In genomic region chr17:64505320-64506200, GRCh38 we compare ENCODE assay signal across 1 cellular context.
TF ChIP-seq lines count a peak whose summit lies in the region.

No MANE protein-coding gene starts in this region.

TF ChIP-seq in HepG2, 621 proteins besides CTCF, POLR2A, EP300 and RAD21 (continued from another document and continues in another):
- TF ChIP-seq ZNF276 (CRISPR knock-in tag; IDR thresholded peaks at IDR 0.05; ENCODE audit: low read depth) = 0 out of 2 replicates have a peak, but pooled peaks have one; percentile 17
- TF ChIP-seq ZNF883 (CRISPR knock-in tag; IDR thresholded peaks at IDR 0.05; ENCODE audit: not compliant biosample characterization) = peak; percentile 72
- peak; percentile 20; the same call in 1 of the 2 replicates for TF ChIP-seq E2F5 (CRISPR knock-in tag; conservative IDR thresholded peaks at IDR 0.05)
- peak; percentile 75; the same call in 1 of the 2 replicates for TF ChIP-seq MXD3 (CRISPR knock-in tag; IDR thresholded peaks at IDR 0.05)
- TF ChIP-seq FIP1L1 (IDR thresholded peaks at IDR 0.05; ENCODE audit: borderline replicate concordance, insufficient read depth, low read depth, low read length) = no peak; the same call in 1 of the 2 replicates
- TF ChIP-seq ZNF574 (CRISPR knock-in tag; IDR thresholded peaks at IDR 0.05) = peak; percentile 31; the same call in 1 of the 2 replicates
- TF ChIP-seq RBM39 (IDR thresholded peaks at IDR 0.05; ENCODE audit: low read depth, low read length, poor library complexity, severe bottlenecking) = peak; percentile 81
- no peak for TF ChIP-seq NFKBIZ (CRISPR knock-in tag; IDR thresholded peaks at IDR 0.05)
- no peak for TF ChIP-seq ZFP82 (CRISPR knock-in tag; IDR thresholded peaks at IDR 0.05; ENCODE audit: borderline replicate concordance)
- TF ChIP-seq SP4 (CRISPR knock-in tag; IDR thresholded peaks at IDR 0.05) = no peak
- 0 out of 2 replicates have a peak, but pooled peaks have one; percentile 58 for TF ChIP-seq RXRA (CRISPR knock-in tag; IDR thresholded peaks at IDR 0.05)
- no peak for TF ChIP-seq E2F2 (CRISPR knock-in tag; IDR thresholded peaks at IDR 0.05; ENCODE audit: borderline replicate concordance)
- peak; percentile 75; the same call in 1 of the 2 replicates for TF ChIP-seq ZSCAN20 (CRISPR knock-in tag; IDR thresholded peaks at IDR 0.05; ENCODE audit: borderline replicate concordance)
- TF ChIP-seq SMYD3 (CRISPR knock-in tag; IDR thresholded peaks at IDR 0.05) = 0 out of 2 replicates have a peak, but pooled peaks have one; percentile 35
- 0 out of 2 replicates have a peak, but pooled peaks have one; percentile 74 for TF ChIP-seq CSRNP2 (CRISPR knock-in tag; conservative IDR thresholded peaks at IDR 0.05; ENCODE audit: low read depth)
- 0 out of 2 replicates have a peak, but pooled peaks have one; percentile 30 for TF ChIP-seq THAP8 (CRISPR knock-in tag; IDR thresholded peaks at IDR 0.05; ENCODE audit: borderline replicate concordance)
- no peak for TF ChIP-seq ZNF577 (CRISPR knock-in tag; IDR thresholded peaks at IDR 0.05; ENCODE audit: borderline replicate concordance, low read depth)
- no peak for TF ChIP-seq SMAD1 (CRISPR knock-in tag; IDR thresholded peaks at IDR 0.05; ENCODE audit: borderline replicate concordance, low read depth)
- TF ChIP-seq ZNF878 (CRISPR knock-in tag; IDR thresholded peaks at IDR 0.05) = no peak
- no peak for TF ChIP-seq ZNF552 (CRISPR knock-in tag; IDR thresholded peaks at IDR 0.05; ENCODE audit: borderline replicate concordance)
- TF ChIP-seq RORA (CRISPR knock-in tag; IDR thresholded peaks at IDR 0.05) = no peak
- TF ChIP-seq ATF3 (CRISPR knock-in tag; IDR thresholded peaks at IDR 0.05) = no peak
- no peak for TF ChIP-seq ZNF567 (CRISPR knock-in tag; IDR thresholded peaks at IDR 0.05; ENCODE audit: borderline replicate concordance)
- TF ChIP-seq BRF2 (CRISPR knock-in tag; IDR thresholded peaks at IDR 0.05) = no peak
- 0 out of 2 replicates have a peak, but pooled peaks have one; percentile 61 for TF ChIP-seq KLF9 (CRISPR knock-in tag; IDR thresholded peaks at IDR 0.05; ENCODE audit: low read depth)
- no peak for TF ChIP-seq ZNF563 (CRISPR knock-in tag; IDR thresholded peaks at IDR 0.05)
- 0 out of 2 replicates have a peak, but pooled peaks have one; percentile 5 for TF ChIP-seq TARDBP (CRISPR knock-in tag; IDR thresholded peaks at IDR 0.05)
- peak; percentile 56; the same call in 1 of the 2 replicates for TF ChIP-seq ZNF225 (CRISPR knock-in tag; IDR thresholded peaks at IDR 0.05)
- TF ChIP-seq KMT2B (CRISPR knock-in tag; IDR thresholded peaks at IDR 0.05) = peak; percentile 19; the same call in 1 of the 2 replicates
- 0 out of 2 replicates have a peak, but pooled peaks have one; percentile 19 for TF ChIP-seq RFXANK (CRISPR knock-in tag; IDR thresholded peaks at IDR 0.05)
- peak; percentile 62 for TF ChIP-seq ELF3 (CRISPR knock-in tag; IDR thresholded peaks at IDR 0.05)
- no peak for TF ChIP-seq PHB2 (IDR thresholded peaks at IDR 0.05; ENCODE audit: partially characterized antibody)
- peak; percentile 80; the same call in 1 of the 2 replicates for TF ChIP-seq MED13 (CRISPR knock-in tag; IDR thresholded peaks at IDR 0.05)
- peak in 1 of 2 experiments; percentile 77; a peak in 1 of 4 replicates for TF ChIP-seq KLF16 (CRISPR knock-in tag; IDR thresholded peaks at IDR 0.05)
- no peak for TF ChIP-seq ZNF558 (CRISPR knock-in tag; IDR thresholded peaks at IDR 0.05; ENCODE audit: borderline replicate concordance)
- 0 out of 2 replicates have a peak, but pooled peaks have one; percentile 31 for TF ChIP-seq E2F1 (CRISPR knock-in tag; IDR thresholded peaks at IDR 0.05)
- TF ChIP-seq ZNF350 (CRISPR knock-in tag; IDR thresholded peaks at IDR 0.05; ENCODE audit: borderline replicate concordance, low read depth) = no peak
- no peak for TF ChIP-seq PITX1 (CRISPR knock-in tag; IDR thresholded peaks at IDR 0.05)
- peak; percentile 77 for TF ChIP-seq GABPB1 (CRISPR knock-in tag; IDR thresholded peaks at IDR 0.05)
- TF ChIP-seq ZBTB7B (CRISPR knock-in tag; IDR thresholded peaks at IDR 0.05) = no peak
- no peak for TF ChIP-seq JARID2 (CRISPR knock-in tag; IDR thresholded peaks at IDR 0.05; ENCODE audit: insufficient replicate concordance)
- TF ChIP-seq ZBTB3 (CRISPR knock-in tag; IDR thresholded peaks at IDR 0.05; ENCODE audit: borderline replicate concordance, low read depth) = peak; percentile 77; the same call in 1 of the 2 replicates
- peak; percentile 11; the same call in 1 of the 2 replicates for TF ChIP-seq ZBTB21 (CRISPR knock-in tag; IDR thresholded peaks at IDR 0.05)
- peak; percentile 73; the same call in 1 of the 2 replicates for TF ChIP-seq KLF11 (CRISPR knock-in tag; IDR thresholded peaks at IDR 0.05)
- TF ChIP-seq SOX6 (IDR thresholded peaks at IDR 0.05) = no peak
- TF ChIP-seq SOX6 (CRISPR knock-in tag; IDR thresholded peaks at IDR 0.05) = 0 out of 2 replicates have a peak, but pooled peaks have one; percentile 14
- no peak; the same call in 1 of the 2 replicates for TF ChIP-seq HDAC6 (IDR thresholded peaks at IDR 0.05; ENCODE audit: low read depth, low read length)
- no peak for TF ChIP-seq CERS6 (CRISPR knock-in tag; IDR thresholded peaks at IDR 0.05)
- 0 out of 2 replicates have a peak, but pooled peaks have one; percentile 6 for TF ChIP-seq RARG (CRISPR knock-in tag; IDR thresholded peaks at IDR 0.05; ENCODE audit: low read depth)
- no peak for TF ChIP-seq FOSL2 (CRISPR knock-in tag; IDR thresholded peaks at IDR 0.05)
- no peak for TF ChIP-seq DMTF1 (CRISPR knock-in tag; IDR thresholded peaks at IDR 0.05)
- no peak for TF ChIP-seq MIER2 (CRISPR knock-in tag; IDR thresholded peaks at IDR 0.05)
